In genomic region chr3:14598143-14598569, GRCh38 we compare ENCODE assay signal across 8 cellular contexts. TPM values are rescaled to one million over a fixed set of nuclear protein-coding genes. Genes with fewer than 3 reads are reported as not detected.
DNase-seq lines count a peak whose midpoint lies in the region; ATAC-seq lines count a peak whose summit lies in the region.

No MANE protein-coding gene starts in this region.

- no peaks in the 10 kb centered on the region for H3K36me3 Mint-ChIP-seq in activated T-helper 17 cell treated with anti-CD3 and anti-CD28 coated beads, Interleukin-2, amount 50 U/mL, for 72 hours (ENCODE audit: low read depth)

- peaks cover 10% of the 10 kb centered on the region for H3K9me3 Mint-ChIP-seq in activated T-helper 17 cell treated with anti-CD3 and anti-CD28 coated beads, Interleukin-2, amount 50 U/mL, for 72 hours

- no peaks in the 10 kb centered on the region; the same call in 1 of the 2 replicates for H3K27me3 ChIP-seq in iPS DF 6.9 (ENCODE audit: control insufficient read depth, insufficient read depth, low read length)

- H3K27ac ChIP-seq in iPS DF 6.9 (ENCODE audit: low read length): no peak overlapping the region

- H3K4me3 ChIP-seq in iPS DF 6.9 (ENCODE audit: low read length): no peak overlapping the region

- peaks cover 5% of the 10 kb centered on the region; the same call in 1 of the 2 replicates for H3K4me1 ChIP-seq in iPS DF 6.9 (ENCODE audit: control insufficient read depth, insufficient read depth, low read length)

- peak; percentile 28 for ATAC-seq in activated T-helper 17 cell treated with anti-CD3 and anti-CD28 coated beads, Interleukin-2, amount 50 U/mL, for 72 hours (replicated peaks)
- no peak for ATAC-seq in stimulated activated naive CD8-positive, alpha-beta T cell treated with anti-CD3 and anti-CD28 coated beads, Interleukin-15, Interleukin-2, amounts not matched to agents 100 U/mL and 50 U/mL, for 24 hours
- no peak for ATAC-seq in HG03139 (IDR thresholded peaks at IDR 0.05; ENCODE audit: unreplicated experiment)
- ATAC-seq in GM19397 (IDR thresholded peaks at IDR 0.05; ENCODE audit: unreplicated experiment): no peak
- ATAC-seq in HG03280 (IDR thresholded peaks at IDR 0.05; ENCODE audit: unreplicated experiment): no peak

- H3K9me3 ChIP-seq in iPS DF 6.9 (ENCODE audit: control insufficient read depth, insufficient read depth, low read length): no peaks in the 10 kb centered on the region

- no CpG with 5 or more reads among the region's 9 CpGs for WGBS in iPS DF 6.9 (ENCODE audit: insufficient coverage, insufficient read length)

- H3K36me3 ChIP-seq in iPS DF 6.9 (ENCODE audit: control insufficient read depth, insufficient read depth, low read length): no peaks in the 10 kb centered on the region

- H3K4me1 Mint-ChIP-seq in activated T-helper 17 cell treated with anti-CD3 and anti-CD28 coated beads, Interleukin-2, amount 50 U/mL, for 72 hours: peaks cover 7% of the 10 kb centered on the region

- H3K27ac Mint-ChIP-seq in activated T-helper 17 cell treated with anti-CD3 and anti-CD28 coated beads, Interleukin-2, amount 50 U/mL, for 72 hours: no peak overlapping the region

- DNase-seq in EH (ENCODE audit: low read depth): peak; percentile 48
- peak; percentile 8 for DNase-seq in NCI-H460 (ENCODE audit: extremely low read depth, low read depth)
- peak; percentile 41 for DNase-seq in iPS DF 6.9 (ENCODE audit: low read depth, low spot score)
- peak; percentile 66 for DNase-seq in stimulated activated naive CD8-positive, alpha-beta T cell treated with anti-CD3 and anti-CD28 coated beads, Interleukin-15, Interleukin-2, amounts not matched to agents 100 U/mL and 50 U/mL, for 24 hours

- no peak overlapping the region for H3K4me3 Mint-ChIP-seq in activated T-helper 17 cell treated with anti-CD3 and anti-CD28 coated beads, Interleukin-2, amount 50 U/mL, for 72 hours

- H3K27me3 Mint-ChIP-seq in activated T-helper 17 cell treated with anti-CD3 and anti-CD28 coated beads, Interleukin-2, amount 50 U/mL, for 72 hours: peaks cover 54% of the 10 kb centered on the region

RNA-seq across cellular contexts. Expression of gene CCDC174, which starts 53.4 kb away (rescaled TPM):
- total RNA-seq in NCI-H460 (2014; rRNA removed; shearing (Covaris generic)): 16.0 and 30.7 TPM in 2 replicates
- polyA plus RNA-seq in NCI-H460 (2014; cell fraction: nucleus; rRNA removed): 11.1 and 29.2 TPM in 2 replicates
- total RNA-seq in activated T-helper 17 cell treated with anti-CD3 and anti-CD28 coated beads, Interleukin-2, amount 50 U/mL, for 72 hours: 10 to 100 TPM; 17.7 to 27.6 TPM

RNA-seq across cellular contexts. Expression of gene GRIP2, which starts 58.0 kb away (rescaled TPM):
- total RNA-seq in NCI-H460 (2014; rRNA removed; shearing (Covaris generic)): 0.03 and 0.27 TPM in 2 replicates
- polyA plus RNA-seq in NCI-H460 (2014; cell fraction: nucleus; rRNA removed): 0.50 and 0.67 TPM in 2 replicates
- under 1 TPM in 1 of 2 donors, not detected in 1; 0.21 TPM for total RNA-seq in activated T-helper 17 cell treated with anti-CD3 and anti-CD28 coated beads, Interleukin-2, amount 50 U/mL, for 72 hours

Comparison
In these comparisons a context has a peak if more than half of its experiments do, and no peak if none do; other contexts are left out.
1. DNase-seq: peak in every context shown above with its lines; median percentile 66 in stimulated activated naive CD8-positive, alpha-beta T cell treated with anti-CD3 and anti-CD28 coated beads, Interleukin-15, Interleukin-2, amounts not matched to agents 100 U/mL and 50 U/mL, for 24 hours; 48 in EH; 41 in iPS DF 6.9; 8 in NCI-H460.